ENCODE assay signal across 17 cellular contexts in genomic region chr3:162034368-162034767, GRCh38.
DNase-seq lines count a peak whose midpoint lies in the region; ATAC-seq, FAIRE-seq and TF ChIP-seq lines count a peak whose summit lies in the region.
"Had no signal": no experiment of that assay in that cellular context is flagged by ENCODE, and none has a peak within 500 bp of the region (broad histone marks: within the 10 kb centered on the region; RNA-seq: fewer than 3 reads in every experiment).

No MANE protein-coding gene starts in this region.

- H3K36me3 Mint-ChIP-seq in activated T-helper 17 cell treated with anti-CD3 and anti-CD28 coated beads, Interleukin-2, amount 50 U/mL, for 72 hours (ENCODE audit: low read depth), result no peaks in the 10 kb centered on the region
- no peaks in the 10 kb centered on the region for H3K36me3 Mint-ChIP-seq in glutamatergic neuron (ENCODE audit: unreplicated experiment)

- H3K27me3 Mint-ChIP-seq in activated T-helper 17 cell treated with anti-CD3 and anti-CD28 coated beads, Interleukin-2, amount 50 U/mL, for 72 hours, result no peaks in the 10 kb centered on the region
- H3K27me3 Mint-ChIP-seq in glutamatergic neuron (ENCODE audit: unreplicated experiment), result peaks cover 2% of the 10 kb centered on the region

- peaks cover 12% of the 10 kb centered on the region for H3K9me3 Mint-ChIP-seq in activated T-helper 17 cell treated with anti-CD3 and anti-CD28 coated beads, Interleukin-2, amount 50 U/mL, for 72 hours
- H3K9me3 Mint-ChIP-seq in glutamatergic neuron (ENCODE audit: unreplicated experiment), result no peaks in the 10 kb centered on the region

- no peak for TF ChIP-seq CTCF in glutamatergic neuron (IDR thresholded peaks at IDR 0.05; ENCODE audit: partially characterized antibody, unreplicated experiment)

- no peak overlapping the region for H3K27ac Mint-ChIP-seq in activated T-helper 17 cell treated with anti-CD3 and anti-CD28 coated beads, Interleukin-2, amount 50 U/mL, for 72 hours
- no peak overlapping the region for H3K27ac Mint-ChIP-seq in glutamatergic neuron (ENCODE audit: unreplicated experiment)

- H3K4me1 Mint-ChIP-seq in activated T-helper 17 cell treated with anti-CD3 and anti-CD28 coated beads, Interleukin-2, amount 50 U/mL, for 72 hours, result no peaks in the 10 kb centered on the region
- H3K4me1 Mint-ChIP-seq in glutamatergic neuron (ENCODE audit: low read depth, unreplicated experiment), result no peaks in the 10 kb centered on the region

- FAIRE-seq in RCC 7860 (lab: Jason Lieb, UNC), result no peak

- DNase-seq in EH (ENCODE audit: low read depth) (peak; percentile 89), RCC 7860 (ENCODE audit: low spot score) (peak; percentile 37), fibroblast of gingiva (ENCODE audit: low read depth) (peak; percentile 20), non-pigmented ciliary epithelial cell (ENCODE audit: low read depth) (peak; percentile 22), glutamatergic neuron (no peak), SW 1271 (lab: John Stamatoyannopoulos, UW) (no peak)
- DNase-seq: activated CD4-positive, alpha-beta T cell treated with anti-CD3 and anti-CD28 coated beads for 48 hours; adrenal gland; AML-193; lower lobe of right lung; NCI-H1694 treated with DMSO at 0.1 percent for 48 hours; NCI-H345; ovary; stimulated activated CD4-positive, alpha-beta T cell treated with anti-CD3 and anti-CD28 coated beads, Interleukin-4, amount 100 ng/mL, for 1 hour; uterus had no signal

- no peak for ATAC-seq in activated T-helper 17 cell treated with anti-CD3 and anti-CD28 coated beads, Interleukin-2, amount 50 U/mL, for 72 hours (replicated peaks)
- ATAC-seq in HG03139 (IDR thresholded peaks at IDR 0.05; ENCODE audit: unreplicated experiment), result no peak
- ATAC-seq: lower lobe of right lung had no signal

- H3K4me3 Mint-ChIP-seq in activated T-helper 17 cell treated with anti-CD3 and anti-CD28 coated beads, Interleukin-2, amount 50 U/mL, for 72 hours, result no peak overlapping the region
- H3K4me3 Mint-ChIP-seq in glutamatergic neuron (ENCODE audit: unreplicated experiment), result no peak overlapping the region

Comparison
In these comparisons a context has a peak if more than half of its experiments do, and no peak if none do; other contexts are left out.
1. DNase-seq: peak in EH (single experiment), RCC 7860 (single experiment), fibroblast of gingiva (single experiment) and non-pigmented ciliary epithelial cell (single experiment); none in glutamatergic neuron (single experiment) and SW 1271 (0 of 2).